Comparison of ENCODE assay signal across 13 cellular contexts in genomic region chr6:138372711-138373463, GRCh38. TPM values are rescaled to one million over a fixed set of nuclear protein-coding genes. Genes with fewer than 3 reads are reported as not detected.
DNase-seq lines count a peak whose midpoint lies in the region; ATAC-seq, FAIRE-seq and TF ChIP-seq lines count a peak whose summit lies in the region.
"Had no signal": no experiment of that assay in that cellular context is flagged by ENCODE, and none has a peak within 500 bp of the region (broad histone marks: within the 10 kb centered on the region; RNA-seq: fewer than 3 reads in every experiment).

No MANE protein-coding gene starts in this region.

- peak; percentile 22 for FAIRE-seq in RCC 7860 (lab: Jason Lieb, UNC)

- peak; percentile 14 for TF ChIP-seq CTCF in epithelial cell of proximal tubule (conservative IDR thresholded peaks at IDR 0.05; ENCODE audit: low read depth, low read length)

- in situ Hi-C loops in G401 (cut with HindIII; ENCODE audit: low sequenced_read_pairs) = no loop called here

- peak; percentile 14 for DNase-seq in A172 (ENCODE audit: low spot score)
- DNase-seq in G401 (ENCODE audit: low spot score) = peak; percentile 14
- DNase-seq in RCC 7860 (ENCODE audit: low spot score) = peak; percentile 6
- DNase-seq in epithelial cell of proximal tubule (ENCODE audit: low read depth) = no peak
- DNase-seq in AG08396 (ENCODE audit: low spot score) = no peak
- no peak for DNase-seq in middle frontal gyrus (ENCODE audit: extremely low spot score, low spot score)
- DNase-seq in islet precursor cell = no peak
- DNase-seq: activated naive CD4-positive, alpha-beta T cell treated with Interleukin-2 at 50 U/mL for 16 hours; naive B cell; NCI-H1436 treated with DMSO at 0.1 percent for 48 hours; stimulated activated naive B cell treated with anti-CD40 and anti-IgM and Interleukin-4, amounts not matched to agents 10 μg/mL and 1 μg/mL and 100 μg/mL, for 72 hours had no signal

- H3K4me3 ChIP-seq in epithelial cell of proximal tubule (ENCODE audit: low read depth, low read length) = no peak overlapping the region

- ATAC-seq in GM21447 (IDR thresholded peaks at IDR 0.05; ENCODE audit: unreplicated experiment) = no peak
- ATAC-seq: Panc1; stimulated activated naive B cell treated with anti-CD40 and anti-IgM and Interleukin-4, amounts not matched to agents 10 μg/mL and 1 μg/mL and 100 μg/mL, for 72 hours had no signal

RNA-seq across cellular contexts. Expression of gene SMIM28, which starts 4.8 kb away (rescaled TPM):
- total RNA-seq in A172 (2014; rRNA removed; shearing (Covaris generic)) = not detected in 2 replicates
- total RNA-seq in G401 (2014; rRNA removed; shearing (Covaris generic)) = not detected in 2 replicates
- total RNA-seq in epithelial cell of proximal tubule = not detected in 2 replicates

RNA-seq across cellular contexts. Expression of gene HEBP2, which starts 31.1 kb away (rescaled TPM):
- total RNA-seq in A172 (2014; rRNA removed; shearing (Covaris generic)) = 33.4 and 46.5 TPM in 2 replicates
- 18.1 and 44.1 TPM in 2 replicates for total RNA-seq in G401 (2014; rRNA removed; shearing (Covaris generic))
- 83.9 and 102 TPM in 2 replicates for total RNA-seq in epithelial cell of proximal tubule

Comparison
In these comparisons a context has a peak if more than half of its experiments do, and no peak if none do; other contexts are left out.
1. DNase-seq: peak in A172 (single experiment), G401 (single experiment) and RCC 7860 (single experiment); none in epithelial cell of proximal tubule (single experiment), AG08396 (single experiment), middle frontal gyrus (single experiment) and islet precursor cell (single experiment).